Comparison of ENCODE assay signal across 14 cellular contexts in genomic region chr6:93407186-93407585, GRCh38. TPM values are rescaled to one million over a fixed set of nuclear protein-coding genes. Genes with fewer than 3 reads are reported as not detected.
DNase-seq lines count a peak whose midpoint lies in the region; ATAC-seq and TF ChIP-seq lines count a peak whose summit lies in the region.
"Had no signal": no experiment of that assay in that cellular context is flagged by ENCODE, and none has a peak within 500 bp of the region (broad histone marks: within the 10 kb centered on the region; RNA-seq: fewer than 3 reads in every experiment).

No MANE protein-coding gene starts in this region.

- TF ChIP-seq EP300 in transverse colon (IDR thresholded peaks at IDR 0.05; ENCODE audit: low read depth), result no peak

- ATAC-seq in GM21786 (IDR thresholded peaks at IDR 0.05; ENCODE audit: unreplicated experiment), result no peak
- ATAC-seq: SK-N-SH treated with all-trans-retinoic acid at 6 μM for 48 hours had no signal

- H3K27me3 ChIP-seq in ascending aorta (no peaks in the 10 kb centered on the region), transverse colon (no peaks in the 10 kb centered on the region)
- H3K27me3 ChIP-seq: esophagus squamous epithelium, suprapubic skin had no signal

- peaks cover 31% of the 10 kb centered on the region for H3K36me3 Mint-ChIP-seq in nephron (ENCODE audit: low read depth)

- no peaks in the 10 kb centered on the region for H3K27me3 Mint-ChIP-seq in nephron (ENCODE audit: low read depth)
- H3K27me3 Mint-ChIP-seq: activated T-cell treated with anti-CD3 and anti-CD28 coated beads, Interleukin-2, amount 50 U/mL, for 24 hours; brain had no signal

- peak overlapping the region in 2 of 3 experiments; percentile 52 to 57 for H3K27ac Mint-ChIP-seq in nephron
- H3K27ac Mint-ChIP-seq: activated T-cell treated with anti-CD3 and anti-CD28 coated beads, Interleukin-2, amount 50 U/mL, for 24 hours; brain had no signal

- in situ Hi-C loops in astrocyte of the spinal cord (cut with HindIII; ENCODE audit: low sequenced_read_pairs), result no loop called here
- in situ Hi-C loops in transverse colon (cut with MboI; ENCODE audit: low pct_ligation_motif_present in 1 of 4, low pct_unique_long_range_greater_than_20kb in 1 of 4, low sequenced_read_pairs in 3 of 4), result no loop called here

- intact Hi-C loops in ascending aorta (cut with DNase I) (no loop called here), transverse colon (cut with DNase I; ENCODE audit: low total_unique reads) (no loop called here)

- H3K4me3 ChIP-seq in astrocyte of the spinal cord (ENCODE audit: low read depth, low read length) (no peak overlapping the region), ascending aorta (no peak overlapping the region), transverse colon (no peak overlapping the region)
- H3K4me3 ChIP-seq: esophagus squamous epithelium, suprapubic skin had no signal

- H3K27ac ChIP-seq in ascending aorta (no peak overlapping the region), transverse colon (no peak overlapping the region)
- H3K27ac ChIP-seq: esophagus squamous epithelium, suprapubic skin had no signal

- TF ChIP-seq CTCF in astrocyte of the spinal cord (IDR thresholded peaks at IDR 0.05; ENCODE audit: low read depth, low read length) (no peak), nephron (IDR thresholded peaks at IDR 0.05; ENCODE audit: unreplicated experiment in 3 of 3) (no peak), ascending aorta (IDR thresholded peaks at IDR 0.05) (no peak), transverse colon (IDR thresholded peaks at IDR 0.05) (no peak)

- H3K9me3 Mint-ChIP-seq in nephron, result no peaks in the 10 kb centered on the region
- H3K9me3 Mint-ChIP-seq: activated T-cell treated with anti-CD3 and anti-CD28 coated beads, Interleukin-2, amount 50 U/mL, for 24 hours; brain had no signal

- no peak overlapping the region for H3K4me3 Mint-ChIP-seq in nephron
- H3K4me3 Mint-ChIP-seq: activated T-cell treated with anti-CD3 and anti-CD28 coated beads, Interleukin-2, amount 50 U/mL, for 24 hours had no signal

- no peak for TF ChIP-seq POLR2A in transverse colon (IDR thresholded peaks at IDR 0.05)

- WGBS in transverse colon (ENCODE audit: low coverage in 1 of 2), 2 donors, result 50 to 85% methylated on average over 1 of the region's 1 CpG

- peak; percentile 70 for DNase-seq in LHCN-M2 (ENCODE audit: low read depth)
- peak; percentile 29 for DNase-seq in NCI-H2171 (lab: John Stamatoyannopoulos, UW)
- DNase-seq in astrocyte of the spinal cord (ENCODE audit: low read depth, low spot score), result peak; percentile 54
- DNase-seq in ascending aorta (ENCODE audit: low spot score in 2 of 2), result no peak
- DNase-seq in HUDEP-2 (lab: John Stamatoyannopoulos, UW; ENCODE audit: unreplicated experiment in 76 of 76), result no peak
- no peak for DNase-seq in transverse colon
- DNase-seq: activated T-cell treated with anti-CD3 and anti-CD28 coated beads, Interleukin-2, amount 50 U/mL, for 24 hours; esophagus squamous epithelium; KG1 had no signal

- H3K9me3 ChIP-seq in ascending aorta, result no peaks in the 10 kb centered on the region
- no peaks in the 10 kb centered on the region for H3K9me3 ChIP-seq in transverse colon
- H3K9me3 ChIP-seq: esophagus squamous epithelium, suprapubic skin had no signal

- H3K4me1 Mint-ChIP-seq in nephron, result peaks cover 4% of the 10 kb centered on the region

- H3K36me3 ChIP-seq in ascending aorta, result no peaks in the 10 kb centered on the region
- H3K36me3 ChIP-seq in transverse colon, result no peaks in the 10 kb centered on the region
- H3K36me3 ChIP-seq: esophagus squamous epithelium, suprapubic skin had no signal

- H3K4me1 ChIP-seq in ascending aorta, result no peaks in the 10 kb centered on the region
- H3K4me1 ChIP-seq in transverse colon, result peaks cover 0 to 3% (median 0%) of the 10 kb centered on the region in 4 donors
- H3K4me1 ChIP-seq: esophagus squamous epithelium, suprapubic skin had no signal

RNA-seq across cellular contexts. Expression of gene EPHA7, which starts 12.2 kb away (rescaled TPM):
- total RNA-seq in LHCN-M2 (2014; rRNA removed) (19.0 and 31.4 TPM in 2 replicates), ascending aorta (0.43 TPM), transverse colon (10 to 100 TPM in 3 of 4 donors, 1 to 10 TPM in 1; 3.6 to 31.0 (median 16.9) TPM)
- 1.2 TPM for polyA plus RNA-seq in LHCN-M2 (2012)

Comparison
In these comparisons a context has a peak if more than half of its experiments do, and no peak if none do; other contexts are left out.
1. DNase-seq: peak in LHCN-M2 (single experiment), NCI-H2171 (single experiment) and astrocyte of the spinal cord (single experiment); none in ascending aorta (0 of 2), HUDEP-2 (0 of 76) and transverse colon (single experiment).